In genomic region chr16:64455275-64455674, GRCh38 we compare ENCODE assay signal across 12 cellular contexts.
A peak's percentile ranks its signal among the peaks of the same experiment; 100 is the strongest.
DNase-seq lines count a peak whose midpoint lies in the region; ATAC-seq, FAIRE-seq and TF ChIP-seq lines count a peak whose summit lies in the region.
"Had no signal": no experiment of that assay in that cellular context is flagged by ENCODE, and none has a peak within 500 bp of the region (broad histone marks: within the 10 kb centered on the region; RNA-seq: fewer than 3 reads in every experiment).

No MANE protein-coding gene starts in this region.

- H3K4me3 ChIP-seq in fibroblast of lung (replicated peaks in 1 of 4; ENCODE audit: control extremely low read depth in 1 of 4, insufficient read depth in 1 of 4, low read depth in 3 of 4, low read length in 4 of 4) = no peak overlapping the region
- H3K4me3 ChIP-seq: BLaER1, gastroesophageal sphincter, K562, thoracic aorta had no signal

- no peak overlapping the region for H2AFZ ChIP-seq in fibroblast of lung (ENCODE audit: low read length)

- peak; percentile 90 for FAIRE-seq in RCC 7860 (lab: Jason Lieb, UNC)
- FAIRE-seq: K562 had no signal

- H3K4me2 ChIP-seq in fibroblast of lung (ENCODE audit: extremely low read depth, insufficient read depth, low read length) = no peak overlapping the region
- H3K4me2 ChIP-seq: BLaER1 had no signal

- H3K9ac ChIP-seq in fibroblast of lung (ENCODE audit: insufficient read depth, low read length) = no peak overlapping the region
- H3K9ac ChIP-seq: BLaER1 had no signal

- H3K4me1 ChIP-seq in fibroblast of lung (ENCODE audit: control insufficient read depth, extremely low read depth, insufficient read depth, low read length) = no peaks in the 10 kb centered on the region
- H3K4me1 ChIP-seq: BLaER1, gastroesophageal sphincter had no signal

- H3K27me3 ChIP-seq in fibroblast of lung (ENCODE audit: control insufficient read depth, insufficient read depth, low read length) = no peaks in the 10 kb centered on the region
- H3K27me3 ChIP-seq: BLaER1, gastroesophageal sphincter had no signal

- no peaks in the 10 kb centered on the region for H3K9me3 ChIP-seq in fibroblast of lung (ENCODE audit: control insufficient read depth, insufficient read depth, low read depth, low read length)
- H3K9me3 ChIP-seq: BLaER1, gastroesophageal sphincter, thoracic aorta had no signal

- peak in 1 of 2 donors; percentile 41 for TF ChIP-seq CTCF in fibroblast of lung (conservative IDR thresholded peaks at IDR 0.05 in 1 of 2, IDR thresholded peaks at IDR 0.05 in 1 of 2; ENCODE audit: low read depth in 1 of 2, low read length in 2 of 2)

- ATAC-seq in Right ventricle myocardium superior (ENCODE audit: poor library complexity) = peak; percentile 51
- ATAC-seq: gastroesophageal sphincter, K562 had no signal

- intact Hi-C loops in Right ventricle myocardium superior (cut with DNase I) = loop anchor here (10.0 kb wide), 1 partner anchor 360 kb away; no protein-coding TSS in a partner anchor
- intact Hi-C loops in cardiac septum (cut with DNase I) = loop anchor here (5.0 kb wide), 1 partner anchor 363 kb away; no protein-coding TSS in a partner anchor

- no peak overlapping the region for H3K27ac ChIP-seq in fibroblast of lung (ENCODE audit: insufficient read depth, low read length)
- H3K27ac ChIP-seq: BLaER1, gastroesophageal sphincter, thoracic aorta had no signal

- no peak for DNase-seq in Right ventricle myocardium superior
- no peak for DNase-seq in cardiac septum (ENCODE audit: low spot score)
- peak; percentile 55 for DNase-seq in RCC 7860 (ENCODE audit: low spot score)
- DNase-seq in fibroblast of lung (ENCODE audit: low read depth in 2 of 2) = peak; percentile 48 to 66
- DNase-seq in pons (ENCODE audit: low spot score) = peak; percentile 17
- DNase-seq in COLO829 (ENCODE audit: low spot score) = no peak
- no peak for DNase-seq in NCI-H2171 treated with DMSO at 0.1 percent for 48 hours (lab: John Stamatoyannopoulos, UW)
- DNase-seq in germinal center (ENCODE audit: low spot score) = no peak

- H3K79me2 ChIP-seq in fibroblast of lung (ENCODE audit: control insufficient read depth, insufficient read depth, low read length) = no peaks in the 10 kb centered on the region

- no peaks in the 10 kb centered on the region for H3K36me3 ChIP-seq in fibroblast of lung (ENCODE audit: control insufficient read depth, insufficient read depth, low read length)
- H3K36me3 ChIP-seq: BLaER1, gastroesophageal sphincter, thoracic aorta had no signal

- no peaks in the 10 kb centered on the region for H4K20me1 ChIP-seq in fibroblast of lung (ENCODE audit: control insufficient read depth, extremely low read depth, insufficient read depth, low read length)
- H4K20me1 ChIP-seq: BLaER1 had no signal

Comparison
In these comparisons a context has a peak if more than half of its experiments do, and no peak if none do; other contexts are left out.
1. DNase-seq: peak in RCC 7860 (single experiment), fibroblast of lung (2 of 2) and pons (single experiment); none in Right ventricle myocardium superior (single experiment), cardiac septum (single experiment), COLO829 (single experiment), NCI-H2171 treated with DMSO at 0.1 percent for 48 hours (single experiment) and germinal center (single experiment).